Comparison of ENCODE assay signal across 8 cellular contexts in the genomic region with DNA sequence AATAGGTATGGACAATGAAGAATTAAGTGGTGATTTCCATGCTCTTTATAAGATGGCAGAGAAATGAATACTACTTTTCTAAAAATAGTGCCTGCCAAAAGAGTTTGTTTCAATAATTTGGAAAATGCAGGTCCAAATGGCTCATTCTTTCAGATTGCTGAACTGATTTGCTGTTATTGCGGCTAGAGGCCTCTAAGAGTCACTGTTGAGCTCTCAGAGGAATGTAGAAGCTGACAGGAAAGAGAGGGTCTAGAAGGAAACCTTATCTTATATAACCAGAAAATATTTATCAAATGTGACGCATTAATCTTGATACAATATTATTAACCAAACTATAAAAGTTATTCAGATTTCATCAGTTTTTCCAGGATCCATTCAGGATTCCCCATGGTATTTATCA.
DNase-seq lines count a peak whose midpoint lies in the region; ATAC-seq and TF ChIP-seq lines count a peak whose summit lies in the region.

No MANE protein-coding gene starts in this region.

- H3K79me2 ChIP-seq in mammary epithelial cell (ENCODE audit: insufficient read depth, low read length): no peaks in the 10 kb centered on the region

- H2AFZ ChIP-seq in mammary epithelial cell (ENCODE audit: low read depth, low read length): no peak overlapping the region

- intact Hi-C loops in mammary epithelial cell (cut with micrococcal nuclease): loop anchor here (1.0 to 2.0 kb wide), 2 partner anchors 77 to 115 kb away; no protein-coding TSS in a partner anchor

- H3K4me1 ChIP-seq in mammary epithelial cell (ENCODE audit: insufficient read depth, low read length): no peaks in the 10 kb centered on the region

- no peak overlapping the region for H3K4me3 ChIP-seq in mammary epithelial cell (replicated peaks in 1 of 3; ENCODE audit: insufficient read depth in 1 of 3, low read depth in 2 of 3, low read length in 3 of 3)

- no peak overlapping the region for H3K27ac Mint-ChIP-seq in osteocyte (ENCODE audit: unreplicated experiment)
- H3K27ac Mint-ChIP-seq in stimulated activated naive B cell treated with anti-CD40 and anti-IgM and Interleukin-4, amounts not matched to agents 10 μg/mL and 1 μg/mL and 100 μg/mL, for 72 hours: no peak overlapping the region

- CTCF ChIA-PET in mammary epithelial cell (lab: Charles Lee; ENCODE audit: low non-redundant PET): interaction anchor here (0.6 kb wide), 1 partner anchor 123 kb away, joined by 3 read pairs; no protein-coding TSS in a partner anchor

- dilution Hi-C loops in mammary epithelial cell (cut with HindIII; ENCODE audit: low sequenced_read_pairs): no loop called here

- H4K20me1 ChIP-seq in mammary epithelial cell (ENCODE audit: insufficient read depth, low read length): no peaks in the 10 kb centered on the region

- ATAC-seq in HG02852 (IDR thresholded peaks at IDR 0.05; ENCODE audit: unreplicated experiment) (no peak), GM19324 (IDR thresholded peaks at IDR 0.05; ENCODE audit: low FRiP score, unreplicated experiment) (no peak)
- ATAC-seq in stimulated activated naive B cell treated with anti-CD40 and anti-IgM and Interleukin-4, amounts not matched to agents 10 μg/mL and 1 μg/mL and 100 μg/mL, for 72 hours (replicated peaks): no peak

- no peak overlapping the region for H3K9ac ChIP-seq in mammary epithelial cell (ENCODE audit: insufficient read depth, low read length)

- TF ChIP-seq CTCF in mammary epithelial cell (conservative IDR thresholded peaks at IDR 0.05 in 1 of 2, IDR thresholded peaks at IDR 0.05 in 1 of 2; ENCODE audit: extremely low read depth in 1 of 2, insufficient read depth in 1 of 2, low read depth in 1 of 2, low read length in 2 of 2): peak; percentile 55 to 65
- TF ChIP-seq CTCF in osteocyte (IDR thresholded peaks at IDR 0.05): peak; percentile 40

- no peaks in the 10 kb centered on the region for H3K36me3 Mint-ChIP-seq in osteocyte (ENCODE audit: unreplicated experiment)
- H3K36me3 Mint-ChIP-seq in stimulated activated naive B cell treated with anti-CD40 and anti-IgM and Interleukin-4, amounts not matched to agents 10 μg/mL and 1 μg/mL and 100 μg/mL, for 72 hours: no peaks in the 10 kb centered on the region

- in situ Hi-C loops in mammary epithelial cell (cut with MboI; ENCODE audit: low sequenced_read_pairs in 2 of 2): no loop called here

- H3K9me3 Mint-ChIP-seq in osteocyte (ENCODE audit: unreplicated experiment): no peaks in the 10 kb centered on the region
- H3K9me3 Mint-ChIP-seq in stimulated activated naive B cell treated with anti-CD40 and anti-IgM and Interleukin-4, amounts not matched to agents 10 μg/mL and 1 μg/mL and 100 μg/mL, for 72 hours: no peaks in the 10 kb centered on the region

- H3K4me2 ChIP-seq in mammary epithelial cell (ENCODE audit: insufficient read depth, low read depth, low read length): no peak overlapping the region

- no peaks in the 10 kb centered on the region for H3K9me3 ChIP-seq in mammary epithelial cell (replicated peaks; ENCODE audit: insufficient read depth, low read length)

- 6% methylated on average over 2 of the region's 2 CpGs for WGBS in mammary epithelial cell (ENCODE audit: low coverage, missing lambda C conversion rate)

- H3K4me3 Mint-ChIP-seq in osteocyte (ENCODE audit: unreplicated experiment): no peak overlapping the region
- H3K4me3 Mint-ChIP-seq in stimulated activated naive B cell treated with anti-CD40 and anti-IgM and Interleukin-4, amounts not matched to agents 10 μg/mL and 1 μg/mL and 100 μg/mL, for 72 hours: no peak overlapping the region

- peaks cover 2% of the 10 kb centered on the region for H3K27me3 ChIP-seq in mammary epithelial cell (ENCODE audit: insufficient read depth, low read length)

- H3K36me3 ChIP-seq in mammary epithelial cell (ENCODE audit: insufficient read depth, low read length): no peaks in the 10 kb centered on the region

- no peaks in the 10 kb centered on the region for H3K27me3 Mint-ChIP-seq in osteocyte (ENCODE audit: unreplicated experiment)
- peaks cover 8 to 25% of the 10 kb centered on the region in 2 donors for H3K27me3 Mint-ChIP-seq in stimulated activated naive B cell treated with anti-CD40 and anti-IgM and Interleukin-4, amounts not matched to agents 10 μg/mL and 1 μg/mL and 100 μg/mL, for 72 hours

- DNase-seq in NOMO-1 treated with DMSO at 0.1 percent for 48 hours (lab: John Stamatoyannopoulos, UW; ENCODE audit: unreplicated experiment) (peak; percentile 18), NOMO-1 (lab: John Stamatoyannopoulos, UW; ENCODE audit: unreplicated experiment in 2 of 2) (no peak), M059J (ENCODE audit: low read depth) (peak; percentile 0), mammary epithelial cell (no peak), osteocyte (ENCODE audit: extremely low spot score, unreplicated experiment) (no peak)
- no peak for DNase-seq in stimulated activated naive B cell treated with anti-CD40 and anti-IgM and Interleukin-4, amounts not matched to agents 10 μg/mL and 1 μg/mL and 100 μg/mL, for 72 hours

- H3K4me1 Mint-ChIP-seq in osteocyte (ENCODE audit: unreplicated experiment): no peaks in the 10 kb centered on the region
- H3K4me1 Mint-ChIP-seq in stimulated activated naive B cell treated with anti-CD40 and anti-IgM and Interleukin-4, amounts not matched to agents 10 μg/mL and 1 μg/mL and 100 μg/mL, for 72 hours: peaks cover 2 to 4% of the 10 kb centered on the region in 2 donors

- no TSS peak for BruUV-seq in mammary epithelial cell (replicated peaks; lab: Mats Ljungman, UMichigan)

- H3K27ac ChIP-seq in mammary epithelial cell (ENCODE audit: insufficient read depth, low read depth, low read length): no peak overlapping the region

Comparison
In these comparisons a context has a peak if more than half of its experiments do, and no peak if none do; other contexts are left out.
1. DNase-seq: peak in NOMO-1 treated with DMSO at 0.1 percent for 48 hours (single experiment) and M059J (single experiment); none in NOMO-1 (0 of 2), mammary epithelial cell (single experiment), osteocyte (single experiment) and stimulated activated naive B cell treated with anti-CD40 and anti-IgM and Interleukin-4, amounts not matched to agents 10 μg/mL and 1 μg/mL and 100 μg/mL, for 72 hours (single experiment).